In the genomic region with DNA sequence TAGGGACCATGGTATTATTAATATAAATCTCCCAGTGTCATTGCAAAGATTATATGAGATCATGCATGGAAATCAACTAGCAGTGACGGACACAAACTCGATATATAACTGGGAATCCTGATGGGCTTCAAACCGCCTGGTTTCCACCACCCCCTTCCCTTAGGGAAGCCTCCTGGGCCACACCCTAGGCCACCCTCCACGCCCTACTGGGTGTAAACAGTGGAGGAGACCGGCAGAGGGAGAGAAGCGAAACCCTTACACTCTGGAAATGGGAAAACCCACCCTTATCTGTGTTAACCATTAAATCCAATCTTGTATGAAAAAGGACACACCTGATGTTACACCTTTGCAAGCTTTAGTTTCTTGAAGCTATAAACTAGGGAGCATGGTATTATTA, we compare ENCODE assay signal across 8 cellular contexts. TPM values are rescaled to one million over a fixed set of nuclear protein-coding genes. Genes with fewer than 3 reads are reported as not detected.
DNase-seq lines count a peak whose midpoint lies in the region; ATAC-seq and TF ChIP-seq lines count a peak whose summit lies in the region.

No MANE protein-coding gene starts in this region.

- peaks cover 12% of the 10 kb centered on the region for H3K27me3 Mint-ChIP-seq in stimulated activated memory B cell treated with anti-CD40 and anti-IgM and Interleukin-4, amounts not matched to agents 10 μg/mL and 1 μg/mL and 100 μg/mL, for 72 hours

- peaks cover under 1% of the 10 kb centered on the region for H3K9me3 Mint-ChIP-seq in stimulated activated memory B cell treated with anti-CD40 and anti-IgM and Interleukin-4, amounts not matched to agents 10 μg/mL and 1 μg/mL and 100 μg/mL, for 72 hours

- no peak for TF ChIP-seq CTCF in kidney epithelial cell (IDR thresholded peaks at IDR 0.05; ENCODE audit: insufficient read depth, low read length, poor library complexity, severe bottlenecking)
- no peak for TF ChIP-seq CTCF in GM10266 (IDR thresholded peaks at IDR 0.05; ENCODE audit: control insufficient read depth, insufficient read depth, low read depth, missing control alignments)

- H3K27ac ChIP-seq in angular gyrus (ENCODE audit: low read depth, low read length) = peak overlapping the region; percentile 22
- no peak overlapping the region for H3K27ac ChIP-seq in thymus (ENCODE audit: low read depth)

- H3K9me3 ChIP-seq in thymus (ENCODE audit: control insufficient read depth) = no peaks in the 10 kb centered on the region

- H3K27me3 ChIP-seq in kidney epithelial cell (ENCODE audit: control insufficient read depth, insufficient read depth, low read length) = no peaks in the 10 kb centered on the region
- no peaks in the 10 kb centered on the region for H3K27me3 ChIP-seq in thymus (ENCODE audit: control insufficient read depth, insufficient read depth)

- 96% methylated on average over 6 of the region's 6 CpGs for WGBS in thymus

- H3K4me3 ChIP-seq in kidney epithelial cell (ENCODE audit: low read depth, low read length) = peak overlapping the region; percentile 95
- H3K4me3 ChIP-seq in thymus (ENCODE audit: low read length) = peak overlapping the region; percentile 76

- ATAC-seq in stimulated activated memory B cell treated with anti-CD40 and anti-IgM and Interleukin-4, amounts not matched to agents 10 μg/mL and 1 μg/mL and 100 μg/mL, for 72 hours = no peak
- ATAC-seq in HG02970 (IDR thresholded peaks at IDR 0.05; ENCODE audit: low FRiP score, unreplicated experiment) = no peak

- DNase-seq in HuH-7 (ENCODE audit: low spot score) (peak; percentile 18), kidney epithelial cell (ENCODE audit: low read depth) (no peak), dedifferentiated amniotic fluid mesenchymal stem cell (ENCODE audit: extremely low spot score) (no peak), GM10266 (ENCODE audit: extremely low spot score) (no peak)

- peaks cover 21% of the 10 kb centered on the region for H3K36me3 Mint-ChIP-seq in stimulated activated memory B cell treated with anti-CD40 and anti-IgM and Interleukin-4, amounts not matched to agents 10 μg/mL and 1 μg/mL and 100 μg/mL, for 72 hours

- H3K4me1 Mint-ChIP-seq in stimulated activated memory B cell treated with anti-CD40 and anti-IgM and Interleukin-4, amounts not matched to agents 10 μg/mL and 1 μg/mL and 100 μg/mL, for 72 hours = peaks cover 4% of the 10 kb centered on the region

- H3K4me3 Mint-ChIP-seq in stimulated activated memory B cell treated with anti-CD40 and anti-IgM and Interleukin-4, amounts not matched to agents 10 μg/mL and 1 μg/mL and 100 μg/mL, for 72 hours = no peak overlapping the region

- no peaks in the 10 kb centered on the region for H3K4me1 ChIP-seq in thymus (ENCODE audit: control insufficient read depth, insufficient read depth, low read length)

- peaks cover 1% of the 10 kb centered on the region for H3K36me3 ChIP-seq in kidney epithelial cell (ENCODE audit: control insufficient read depth, insufficient read depth, low read length)
- no peaks in the 10 kb centered on the region for H3K36me3 ChIP-seq in thymus (ENCODE audit: control insufficient read depth, insufficient read depth)

- no peak overlapping the region for H3K27ac Mint-ChIP-seq in stimulated activated memory B cell treated with anti-CD40 and anti-IgM and Interleukin-4, amounts not matched to agents 10 μg/mL and 1 μg/mL and 100 μg/mL, for 72 hours

RNA-seq across cellular contexts. Expression of gene ZNHIT6, which starts 0.6 kb away (rescaled TPM):
- total RNA-seq in kidney epithelial cell = 18.8 and 23.1 TPM in 2 replicates
- 14.1 TPM for polyA plus RNA-seq in thymus
